Comparison of ENCODE assay signal across 8 cellular contexts in the genomic region with DNA sequence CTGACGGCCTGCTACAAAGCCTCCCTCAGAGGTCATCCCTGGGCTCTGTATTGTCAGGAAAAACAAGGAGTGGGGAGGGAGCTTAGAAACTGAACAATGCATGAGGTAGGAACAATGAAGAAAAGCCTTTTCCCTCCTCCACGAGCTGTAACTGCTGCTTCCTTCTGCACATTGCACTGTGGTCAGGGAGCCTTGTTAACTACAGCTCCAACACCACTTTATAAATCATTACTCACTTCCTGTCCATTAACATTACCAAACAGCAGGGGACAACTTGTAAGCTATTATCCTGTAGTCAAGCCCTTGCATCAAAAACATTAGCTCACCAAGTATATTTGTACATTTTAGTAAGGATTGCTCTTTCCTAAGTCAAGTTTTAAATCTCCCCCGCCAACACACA.
DNase-seq lines count a peak whose midpoint lies in the region; ATAC-seq and TF ChIP-seq lines count a peak whose summit lies in the region.

No MANE protein-coding gene starts in this region.

- in situ Hi-C loops in astrocyte of the cerebellum (cut with HindIII; ENCODE audit: low sequenced_read_pairs), result no loop called here

- no peaks in the 10 kb centered on the region for H3K9me3 ChIP-seq in Caco-2

- H3K9me3 Mint-ChIP-seq in nephron progenitor cell (no peaks in the 10 kb centered on the region), Caco-2 (ENCODE audit: unreplicated experiment) (no peaks in the 10 kb centered on the region)
- H3K9me3 Mint-ChIP-seq in activated CD4-positive, alpha-beta T cell treated with anti-CD3 and anti-CD28 coated beads, Interleukin-2, amount 10 ng/mL, durations not matched to agents 24 days and 14 days, result no peaks in the 10 kb centered on the region

- H3K4me1 ChIP-seq in Caco-2, result no peaks in the 10 kb centered on the region

- no peaks in the 10 kb centered on the region for H3K36me3 ChIP-seq in Caco-2 (ENCODE audit: control insufficient read depth, insufficient read depth, low read length)

- CTCF ChIA-PET in Caco-2 (lab: Charles Lee), result no interaction called here

- intact Hi-C loops in Caco-2 (cut with micrococcal nuclease; ENCODE audit: unreplicated experiment), result no loop called here
- intact Hi-C loops in activated CD4-positive, alpha-beta T cell treated with anti-CD3 and anti-CD28 coated beads, Interleukin-2, amount 10 ng/mL, durations not matched to agents 24 days and 14 days (cut with micrococcal nuclease), result no loop called here

- H3K27me3 ChIP-seq in Caco-2 (replicated peaks; ENCODE audit: control insufficient read depth, insufficient read depth, low read length), result no peaks in the 10 kb centered on the region

- DNase-seq in GM04503 (ENCODE audit: low read depth) (peak; percentile 51), NCI-H2081 (lab: John Stamatoyannopoulos, UW) (peak; percentile 46 to 79), astrocyte of the cerebellum (ENCODE audit: low read depth) (peak; percentile 81), nephron progenitor cell (no peak), Caco-2 (no peak)
- no peak for DNase-seq in activated CD4-positive, alpha-beta T cell treated with anti-CD3 and anti-CD28 coated beads, Interleukin-2, amount 10 ng/mL, durations not matched to agents 24 days and 14 days
- no peak for DNase-seq in activated naive CD4-positive, alpha-beta T cell treated with Interleukin-2 at 50 U/mL for 16 hours

- H3K27ac Mint-ChIP-seq in nephron progenitor cell (peak overlapping the region; percentile 15), Caco-2 (ENCODE audit: unreplicated experiment) (no peak overlapping the region)
- H3K27ac Mint-ChIP-seq in activated CD4-positive, alpha-beta T cell treated with anti-CD3 and anti-CD28 coated beads, Interleukin-2, amount 10 ng/mL, durations not matched to agents 24 days and 14 days, result no peak overlapping the region

- no peak for TF ChIP-seq CTCF in astrocyte of the cerebellum (IDR thresholded peaks at IDR 0.05; ENCODE audit: low read depth, low read length, missing control alignments)
- TF ChIP-seq CTCF in nephron progenitor cell (IDR thresholded peaks at IDR 0.05), result no peak
- no peak for TF ChIP-seq CTCF in Caco-2 (IDR thresholded peaks at IDR 0.05; ENCODE audit: insufficient read depth in 1 of 2, low read depth in 1 of 2, low read length in 1 of 2, severe bottlenecking in 1 of 2, unreplicated experiment in 1 of 2)

- POLR2A ChIA-PET in Caco-2 (lab: Charles Lee), result no interaction called here

- peaks cover 13% of the 10 kb centered on the region for H3K27me3 Mint-ChIP-seq in nephron progenitor cell (ENCODE audit: low read depth, poor library complexity)
- no peaks in the 10 kb centered on the region for H3K27me3 Mint-ChIP-seq in Caco-2 (ENCODE audit: insufficient read depth, unreplicated experiment)
- peaks cover 25% of the 10 kb centered on the region for H3K27me3 Mint-ChIP-seq in activated CD4-positive, alpha-beta T cell treated with anti-CD3 and anti-CD28 coated beads, Interleukin-2, amount 10 ng/mL, durations not matched to agents 24 days and 14 days

- BruUV-seq in Caco-2 (replicated peaks; lab: Mats Ljungman, UMichigan), result no TSS peak

- no peak for ATAC-seq in GM18498 (IDR thresholded peaks at IDR 0.05; ENCODE audit: unreplicated experiment)

- H3K4me1 Mint-ChIP-seq in nephron progenitor cell (peaks cover 59% of the 10 kb centered on the region), Caco-2 (ENCODE audit: low read depth, unreplicated experiment) (no peaks in the 10 kb centered on the region)
- no peaks in the 10 kb centered on the region for H3K4me1 Mint-ChIP-seq in activated CD4-positive, alpha-beta T cell treated with anti-CD3 and anti-CD28 coated beads, Interleukin-2, amount 10 ng/mL, durations not matched to agents 24 days and 14 days

- H3K36me3 Mint-ChIP-seq in nephron progenitor cell (ENCODE audit: low read depth), result no peaks in the 10 kb centered on the region
- H3K36me3 Mint-ChIP-seq in Caco-2 (ENCODE audit: insufficient read depth, unreplicated experiment), result no peaks in the 10 kb centered on the region
- no peaks in the 10 kb centered on the region for H3K36me3 Mint-ChIP-seq in activated CD4-positive, alpha-beta T cell treated with anti-CD3 and anti-CD28 coated beads, Interleukin-2, amount 10 ng/mL, durations not matched to agents 24 days and 14 days (ENCODE audit: low read depth)

- no peak overlapping the region for H3K4me3 ChIP-seq in astrocyte of the cerebellum (ENCODE audit: low read depth, low read length)
- no peak overlapping the region for H3K4me3 ChIP-seq in Caco-2 (ENCODE audit: low read depth, low read length)

- H3K4me3 Mint-ChIP-seq in nephron progenitor cell (no peak overlapping the region), Caco-2 (ENCODE audit: unreplicated experiment) (no peak overlapping the region)
- no peak overlapping the region for H3K4me3 Mint-ChIP-seq in activated CD4-positive, alpha-beta T cell treated with anti-CD3 and anti-CD28 coated beads, Interleukin-2, amount 10 ng/mL, durations not matched to agents 24 days and 14 days

Comparison
In these comparisons a context has a peak if more than half of its experiments do, and no peak if none do; other contexts are left out.
1. DNase-seq: peak in GM04503 (single experiment), NCI-H2081 (2 of 2) and astrocyte of the cerebellum (single experiment); none in nephron progenitor cell (single experiment), Caco-2 (0 of 2), activated CD4-positive, alpha-beta T cell treated with anti-CD3 and anti-CD28 coated beads, Interleukin-2, amount 10 ng/mL, durations not matched to agents 24 days and 14 days (single experiment) and activated naive CD4-positive, alpha-beta T cell treated with Interleukin-2 at 50 U/mL for 16 hours (single experiment).